ENCODE assay signal across 12 cellular contexts in the genomic region with DNA sequence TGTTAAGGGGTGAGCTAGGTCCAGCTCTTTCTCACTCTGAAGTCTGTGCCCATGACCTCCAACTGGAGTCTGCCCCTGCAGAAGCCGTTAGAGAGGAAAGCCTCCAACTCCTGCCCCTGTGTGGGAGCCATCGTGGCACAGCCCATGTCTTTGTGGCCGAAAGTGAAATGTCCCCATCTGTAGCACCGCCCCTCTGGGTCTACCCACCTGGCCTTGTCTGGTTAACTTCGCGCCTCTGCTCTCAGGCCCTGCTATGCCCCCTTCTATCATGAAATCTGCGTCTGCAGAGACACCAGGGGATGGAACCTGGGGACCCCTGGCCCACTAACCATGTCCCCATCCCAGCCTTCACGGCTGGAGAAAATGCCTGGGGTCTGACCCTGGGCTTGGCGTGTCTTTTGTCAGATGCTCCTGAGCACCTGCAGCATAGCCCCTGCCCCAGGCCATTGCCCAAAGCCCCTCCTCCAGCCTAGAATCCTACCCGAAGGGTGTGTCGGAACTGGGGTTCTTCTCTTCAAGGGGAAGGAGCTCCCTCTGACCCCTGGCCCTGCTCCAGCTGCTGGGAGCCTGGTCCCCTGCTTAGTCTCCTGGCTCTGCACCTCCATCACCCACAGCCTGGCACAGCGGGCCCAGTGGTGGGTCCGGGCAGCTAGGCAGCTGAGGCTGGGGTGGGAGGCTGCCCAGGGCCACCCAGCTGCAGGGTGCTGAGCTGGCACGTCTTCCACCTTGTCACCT. TPM values are rescaled to one million over a fixed set of nuclear protein-coding genes. Genes with fewer than 3 reads are reported as not detected.
DNase-seq lines count a peak whose midpoint lies in the region; ATAC-seq and TF ChIP-seq lines count a peak whose summit lies in the region.
"Had no signal": no experiment of that assay in that cellular context is flagged by ENCODE, and none has a peak within 500 bp of the region (broad histone marks: within the 10 kb centered on the region; RNA-seq: fewer than 3 reads in every experiment).

No MANE protein-coding gene starts in this region.

- H3K9me2 ChIP-seq in OCI-LY7 (ENCODE audit: insufficient read depth, low read length): no peaks in the 10 kb centered on the region

- H3K9me3 ChIP-seq in OCI-LY7 (ENCODE audit: low read length): peaks cover 10% of the 10 kb centered on the region; the same call in 1 of the 2 replicates

- DNase-seq in GM12865 (ENCODE audit: low read depth) (peak; percentile 74), OCI-LY7 (ENCODE audit: low spot score) (peak; percentile 69), DMS153 (lab: John Stamatoyannopoulos, UW) (no peak), NCI-H524 treated with DMSO at 0.1 percent for 48 hours (lab: John Stamatoyannopoulos, UW) (no peak)
- DNase-seq in stimulated activated effector memory CD8-positive, alpha-beta T cell treated with anti-CD3 and anti-CD28 coated beads, Interleukin-12 subunit alpha, Interleukin-12 subunit beta, amount 100 ng/mL, for 72 hours (ENCODE audit: low spot score in 2 of 2): no peak
- DNase-seq in natural killer cell treated with Interleukin-12 subunit alpha and Interleukin-12 subunit beta and Interleukin-15 and Interleukin-18, amount 100 ng/mL, for 72 hours (ENCODE audit: low spot score): no peak
- DNase-seq: C1 segment of cervical spinal cord, HCEC 1CT, NCI-H1105, NCI-H1694 treated with DMSO at 0.1 percent for 48 hours, NCI-H748 treated with DMSO at 0.1 percent for 48 hours had no signal

- H3K27me3 Mint-ChIP-seq in natural killer cell treated with Interleukin-12 subunit alpha and Interleukin-12 subunit beta and Interleukin-15 and Interleukin-18, amount 100 ng/mL, for 72 hours: no peaks in the 10 kb centered on the region

- peaks cover 10% of the 10 kb centered on the region for H3K36me3 Mint-ChIP-seq in stimulated activated effector memory CD8-positive, alpha-beta T cell treated with anti-CD3 and anti-CD28 coated beads, Interleukin-12 subunit alpha, Interleukin-12 subunit beta, amount 100 ng/mL, for 72 hours
- no peaks in the 10 kb centered on the region for H3K36me3 Mint-ChIP-seq in natural killer cell treated with Interleukin-12 subunit alpha and Interleukin-12 subunit beta and Interleukin-15 and Interleukin-18, amount 100 ng/mL, for 72 hours

- peak overlapping the region; percentile 42 for H3K4me2 ChIP-seq in OCI-LY7 (ENCODE audit: low read length)

- H3K27ac Mint-ChIP-seq in stimulated activated effector memory CD8-positive, alpha-beta T cell treated with anti-CD3 and anti-CD28 coated beads, Interleukin-12 subunit alpha, Interleukin-12 subunit beta, amount 100 ng/mL, for 72 hours: peak overlapping the region; percentile 68
- no peak overlapping the region for H3K27ac Mint-ChIP-seq in natural killer cell treated with Interleukin-12 subunit alpha and Interleukin-12 subunit beta and Interleukin-15 and Interleukin-18, amount 100 ng/mL, for 72 hours

- H3K36me3 ChIP-seq in OCI-LY7 (ENCODE audit: insufficient read depth, low read length): peaks cover 22% of the 10 kb centered on the region

- H3K4me1 Mint-ChIP-seq in stimulated activated effector memory CD8-positive, alpha-beta T cell treated with anti-CD3 and anti-CD28 coated beads, Interleukin-12 subunit alpha, Interleukin-12 subunit beta, amount 100 ng/mL, for 72 hours: peaks cover 6% of the 10 kb centered on the region
- no peaks in the 10 kb centered on the region for H3K4me1 Mint-ChIP-seq in natural killer cell treated with Interleukin-12 subunit alpha and Interleukin-12 subunit beta and Interleukin-15 and Interleukin-18, amount 100 ng/mL, for 72 hours (ENCODE audit: low read depth in 2 of 2)

- TF ChIP-seq CTCF in GM12865 (IDR thresholded peaks at IDR 0.05; ENCODE audit: insufficient read depth, low read depth, low read length, missing control alignments): no peak
- no peak for TF ChIP-seq CTCF in OCI-LY7 (conservative IDR thresholded peaks at IDR 0.05; ENCODE audit: low read length)

- H3K4me1 ChIP-seq in OCI-LY7 (ENCODE audit: insufficient read depth, low read length, poor library complexity, severe bottlenecking): peaks cover 54% of the 10 kb centered on the region

- CTCF ChIA-PET in OCI-LY7 (lab: Charles Lee; ENCODE audit: unreplicated experiment): interaction anchor here (1.3 kb wide), 1 partner anchor 65 kb away, joined by 5 read pairs; no protein-coding TSS in a partner anchor

- peak; percentile 47 for ATAC-seq in GM21423 (IDR thresholded peaks at IDR 0.05; ENCODE audit: unreplicated experiment)
- no peak for ATAC-seq in stimulated activated effector memory CD8-positive, alpha-beta T cell treated with anti-CD3 and anti-CD28 coated beads, Interleukin-12 subunit alpha, Interleukin-12 subunit beta, amount 100 ng/mL, for 72 hours
- ATAC-seq in natural killer cell treated with Interleukin-12 subunit alpha and Interleukin-12 subunit beta and Interleukin-15 and Interleukin-18, amount 100 ng/mL, for 72 hours: no peak

- H3K4me3 Mint-ChIP-seq in stimulated activated effector memory CD8-positive, alpha-beta T cell treated with anti-CD3 and anti-CD28 coated beads, Interleukin-12 subunit alpha, Interleukin-12 subunit beta, amount 100 ng/mL, for 72 hours: no peak overlapping the region
- no peak overlapping the region for H3K4me3 Mint-ChIP-seq in natural killer cell treated with Interleukin-12 subunit alpha and Interleukin-12 subunit beta and Interleukin-15 and Interleukin-18, amount 100 ng/mL, for 72 hours

- intact Hi-C loops in OCI-LY7 (cut with micrococcal nuclease; ENCODE audit: unreplicated experiment): loop anchor here (5.0 kb wide), 1 partner anchor 38 kb away; no protein-coding TSS in a partner anchor

- no peak overlapping the region for H2AFZ ChIP-seq in OCI-LY7 (ENCODE audit: low read length)

- POLR2A ChIA-PET in OCI-LY7 (lab: Charles Lee): interaction anchor here (0.6 to 1.0 kb wide), 2 partner anchors 14 to 1186 kb away, joined by 3 read pairs; no protein-coding TSS in a partner anchor

- H4K20me1 ChIP-seq in OCI-LY7 (ENCODE audit: insufficient read depth, low read length): no peaks in the 10 kb centered on the region

- no peaks in the 10 kb centered on the region for H3K9me3 Mint-ChIP-seq in stimulated activated effector memory CD8-positive, alpha-beta T cell treated with anti-CD3 and anti-CD28 coated beads, Interleukin-12 subunit alpha, Interleukin-12 subunit beta, amount 100 ng/mL, for 72 hours
- H3K9me3 Mint-ChIP-seq in natural killer cell treated with Interleukin-12 subunit alpha and Interleukin-12 subunit beta and Interleukin-15 and Interleukin-18, amount 100 ng/mL, for 72 hours: no peaks in the 10 kb centered on the region

- H3K27ac ChIP-seq in OCI-LY7 (ENCODE audit: low read depth, low read length, poor library complexity, severe bottlenecking): peak overlapping the region; percentile 60

- no TSS peak for BruUV-seq in OCI-LY7 (replicated peaks; lab: Mats Ljungman, UMichigan)

- H3K79me2 ChIP-seq in OCI-LY7 (ENCODE audit: insufficient read depth, low read depth, low read length): no peaks in the 10 kb centered on the region

- H3K4me3 ChIP-seq in GM12865 (ENCODE audit: low read depth, low read length) (no peak overlapping the region), OCI-LY7 (ENCODE audit: low read depth, low read length, poor library complexity, severe bottlenecking) (no peak overlapping the region)

RNA-seq across cellular contexts. Expression of a gene that starts 35.8 kb away (rescaled TPM):
- 2.2 and 2.9 TPM in 2 replicates for total RNA-seq in OCI-LY7 (2014; rRNA removed; shearing (Covaris generic))
- 8.5 and 13.9 TPM in 2 replicates for total RNA-seq in OCI-LY7 (2022)
- 1 to 10 TPM; 4.9 to 7.3 TPM for total RNA-seq in natural killer cell treated with Interleukin-12 subunit alpha and Interleukin-12 subunit beta and Interleukin-15 and Interleukin-18, amount 100 ng/mL, for 72 hours

RNA-seq across cellular contexts. Expression of a gene that starts 45.4 kb away (rescaled TPM):
- 14.6 and 22.7 TPM in 2 replicates for total RNA-seq in OCI-LY7 (2014; rRNA removed; shearing (Covaris generic))
- 24.4 and 30.6 TPM in 2 replicates for total RNA-seq in OCI-LY7 (2022)
- 10 to 100 TPM; 30.4 to 38.9 TPM for total RNA-seq in natural killer cell treated with Interleukin-12 subunit alpha and Interleukin-12 subunit beta and Interleukin-15 and Interleukin-18, amount 100 ng/mL, for 72 hours

RNA-seq across cellular contexts. Expression of a gene that starts 54.8 kb away (rescaled TPM):
- total RNA-seq in OCI-LY7 (2014; rRNA removed; shearing (Covaris generic)): 178 and 242 TPM in 2 replicates
- total RNA-seq in OCI-LY7 (2022): 360 TPM in 2 replicates
- 100 to 1,000 TPM; 169 to 339 TPM for total RNA-seq in natural killer cell treated with Interleukin-12 subunit alpha and Interleukin-12 subunit beta and Interleukin-15 and Interleukin-18, amount 100 ng/mL, for 72 hours

Comparison
In these comparisons a context has a peak if more than half of its experiments do, and no peak if none do; other contexts are left out.
1. DNase-seq: peak in GM12865 (single experiment) and OCI-LY7 (single experiment); none in stimulated activated effector memory CD8-positive, alpha-beta T cell treated with anti-CD3 and anti-CD28 coated beads, Interleukin-12 subunit alpha, Interleukin-12 subunit beta, amount 100 ng/mL, for 72 hours (0 of 2), natural killer cell treated with Interleukin-12 subunit alpha and Interleukin-12 subunit beta and Interleukin-15 and Interleukin-18, amount 100 ng/mL, for 72 hours (single experiment), DMS153 (single experiment) and NCI-H524 treated with DMSO at 0.1 percent for 48 hours (single experiment).